Comparison of ENCODE assay signal across 2 cellular contexts in the genomic region with DNA sequence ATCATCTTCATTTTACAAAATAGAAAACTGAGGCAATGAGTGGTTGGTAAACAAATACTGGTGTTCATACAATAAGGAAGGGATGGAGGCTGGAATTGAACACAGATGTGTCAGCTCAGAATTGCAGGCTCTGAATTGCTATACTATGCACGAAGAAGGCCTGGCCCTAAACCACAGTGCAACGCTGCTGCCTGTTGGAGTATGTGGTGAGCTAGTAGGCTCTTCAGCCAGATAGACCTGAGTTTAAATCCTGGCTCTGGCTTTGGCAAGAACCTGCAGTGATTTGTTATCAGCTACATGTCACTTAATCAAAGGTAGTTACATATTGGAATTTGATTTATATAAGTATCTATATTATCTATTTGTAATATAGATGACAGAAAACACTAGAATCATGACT.
TF ChIP-seq lines count a peak whose summit lies in the region.

No MANE protein-coding gene starts in this region.

TF ChIP-seq in H1, 55 proteins besides CTCF, POLR2A, EP300 and RAD21:
- TF ChIP-seq, protein P1, sequence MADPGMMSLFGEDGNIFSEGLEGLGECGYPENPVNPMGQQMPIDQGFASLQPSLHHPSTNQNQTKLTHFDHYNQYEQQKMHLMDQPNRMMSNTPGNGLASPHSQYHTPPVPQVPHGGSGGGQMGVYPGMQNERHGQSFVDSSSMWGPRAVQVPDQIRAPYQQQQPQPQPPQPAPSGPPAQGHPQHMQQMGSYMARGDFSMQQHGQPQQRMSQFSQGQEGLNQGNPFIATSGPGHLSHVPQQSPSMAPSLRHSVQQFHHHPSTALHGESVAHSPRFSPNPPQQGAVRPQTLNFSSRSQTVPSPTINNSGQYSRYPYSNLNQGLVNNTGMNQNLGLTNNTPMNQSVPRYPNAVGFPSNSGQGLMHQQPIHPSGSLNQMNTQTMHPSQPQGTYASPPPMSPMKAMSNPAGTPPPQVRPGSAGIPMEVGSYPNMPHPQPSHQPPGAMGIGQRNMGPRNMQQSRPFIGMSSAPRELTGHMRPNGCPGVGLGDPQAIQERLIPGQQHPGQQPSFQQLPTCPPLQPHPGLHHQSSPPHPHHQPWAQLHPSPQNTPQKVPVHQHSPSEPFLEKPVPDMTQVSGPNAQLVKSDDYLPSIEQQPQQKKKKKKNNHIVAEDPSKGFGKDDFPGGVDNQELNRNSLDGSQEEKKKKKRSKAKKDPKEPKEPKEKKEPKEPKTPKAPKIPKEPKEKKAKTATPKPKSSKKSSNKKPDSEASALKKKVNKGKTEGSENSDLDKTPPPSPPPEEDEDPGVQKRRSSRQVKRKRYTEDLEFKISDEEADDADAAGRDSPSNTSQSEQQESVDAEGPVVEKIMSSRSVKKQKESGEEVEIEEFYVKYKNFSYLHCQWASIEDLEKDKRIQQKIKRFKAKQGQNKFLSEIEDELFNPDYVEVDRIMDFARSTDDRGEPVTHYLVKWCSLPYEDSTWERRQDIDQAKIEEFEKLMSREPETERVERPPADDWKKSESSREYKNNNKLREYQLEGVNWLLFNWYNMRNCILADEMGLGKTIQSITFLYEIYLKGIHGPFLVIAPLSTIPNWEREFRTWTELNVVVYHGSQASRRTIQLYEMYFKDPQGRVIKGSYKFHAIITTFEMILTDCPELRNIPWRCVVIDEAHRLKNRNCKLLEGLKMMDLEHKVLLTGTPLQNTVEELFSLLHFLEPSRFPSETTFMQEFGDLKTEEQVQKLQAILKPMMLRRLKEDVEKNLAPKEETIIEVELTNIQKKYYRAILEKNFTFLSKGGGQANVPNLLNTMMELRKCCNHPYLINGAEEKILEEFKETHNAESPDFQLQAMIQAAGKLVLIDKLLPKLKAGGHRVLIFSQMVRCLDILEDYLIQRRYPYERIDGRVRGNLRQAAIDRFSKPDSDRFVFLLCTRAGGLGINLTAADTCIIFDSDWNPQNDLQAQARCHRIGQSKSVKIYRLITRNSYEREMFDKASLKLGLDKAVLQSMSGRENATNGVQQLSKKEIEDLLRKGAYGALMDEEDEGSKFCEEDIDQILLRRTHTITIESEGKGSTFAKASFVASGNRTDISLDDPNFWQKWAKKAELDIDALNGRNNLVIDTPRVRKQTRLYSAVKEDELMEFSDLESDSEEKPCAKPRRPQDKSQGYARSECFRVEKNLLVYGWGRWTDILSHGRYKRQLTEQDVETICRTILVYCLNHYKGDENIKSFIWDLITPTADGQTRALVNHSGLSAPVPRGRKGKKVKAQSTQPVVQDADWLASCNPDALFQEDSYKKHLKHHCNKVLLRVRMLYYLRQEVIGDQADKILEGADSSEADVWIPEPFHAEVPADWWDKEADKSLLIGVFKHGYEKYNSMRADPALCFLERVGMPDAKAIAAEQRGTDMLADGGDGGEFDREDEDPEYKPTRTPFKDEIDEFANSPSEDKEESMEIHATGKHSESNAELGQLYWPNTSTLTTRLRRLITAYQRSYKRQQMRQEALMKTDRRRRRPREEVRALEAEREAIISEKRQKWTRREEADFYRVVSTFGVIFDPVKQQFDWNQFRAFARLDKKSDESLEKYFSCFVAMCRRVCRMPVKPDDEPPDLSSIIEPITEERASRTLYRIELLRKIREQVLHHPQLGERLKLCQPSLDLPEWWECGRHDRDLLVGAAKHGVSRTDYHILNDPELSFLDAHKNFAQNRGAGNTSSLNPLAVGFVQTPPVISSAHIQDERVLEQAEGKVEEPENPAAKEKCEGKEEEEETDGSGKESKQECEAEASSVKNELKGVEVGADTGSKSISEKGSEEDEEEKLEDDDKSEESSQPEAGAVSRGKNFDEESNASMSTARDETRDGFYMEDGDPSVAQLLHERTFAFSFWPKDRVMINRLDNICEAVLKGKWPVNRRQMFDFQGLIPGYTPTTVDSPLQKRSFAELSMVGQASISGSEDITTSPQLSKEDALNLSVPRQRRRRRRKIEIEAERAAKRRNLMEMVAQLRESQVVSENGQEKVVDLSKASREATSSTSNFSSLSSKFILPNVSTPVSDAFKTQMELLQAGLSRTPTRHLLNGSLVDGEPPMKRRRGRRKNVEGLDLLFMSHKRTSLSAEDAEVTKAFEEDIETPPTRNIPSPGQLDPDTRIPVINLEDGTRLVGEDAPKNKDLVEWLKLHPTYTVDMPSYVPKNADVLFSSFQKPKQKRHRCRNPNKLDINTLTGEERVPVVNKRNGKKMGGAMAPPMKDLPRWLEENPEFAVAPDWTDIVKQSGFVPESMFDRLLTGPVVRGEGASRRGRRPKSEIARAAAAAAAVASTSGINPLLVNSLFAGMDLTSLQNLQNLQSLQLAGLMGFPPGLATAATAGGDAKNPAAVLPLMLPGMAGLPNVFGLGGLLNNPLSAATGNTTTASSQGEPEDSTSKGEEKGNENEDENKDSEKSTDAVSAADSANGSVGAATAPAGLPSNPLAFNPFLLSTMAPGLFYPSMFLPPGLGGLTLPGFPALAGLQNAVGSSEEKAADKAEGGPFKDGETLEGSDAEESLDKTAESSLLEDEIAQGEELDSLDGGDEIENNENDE (IDR thresholded peaks at IDR 0.05; ENCODE audit: insufficient replicate concordance, low read length): no peak
- TF ChIP-seq SIN3A (conservative IDR thresholded peaks at IDR 0.05 in 1 of 2, IDR thresholded peaks at IDR 0.05 in 1 of 2; ENCODE audit: low read depth in 1 of 2, low read length in 2 of 2) (no peak), BRCA1 (IDR thresholded peaks at IDR 0.05; ENCODE audit: low read depth, low read length) (no peak), KDM4A (IDR thresholded peaks at IDR 0.05; ENCODE audit: low read depth, low read length, severe bottlenecking) (no peak), EGR1 (IDR thresholded peaks at IDR 0.05; ENCODE audit: borderline replicate concordance, low read depth, low read length) (no peak), HDAC2 (IDR thresholded peaks at IDR 0.05; ENCODE audit: borderline replicate concordance in 1 of 2, low read depth in 2 of 2, low read length in 2 of 2) (no peak), ASH2L (IDR thresholded peaks at IDR 0.05; ENCODE audit: low read length) (no peak), TEAD4 (IDR thresholded peaks at IDR 0.05; ENCODE audit: low read depth, low read length) (no peak), CHD1 (IDR thresholded peaks at IDR 0.05; ENCODE audit: low read depth, low read length) (no peak), SUZ12 (IDR thresholded peaks at IDR 0.05; ENCODE audit: low read length) (no peak), CBX8 (IDR thresholded peaks at IDR 0.05; ENCODE audit: borderline replicate concordance, low read depth, low read length) (no peak), NRF1 (IDR thresholded peaks at IDR 0.05; ENCODE audit: low read depth, low read length) (no peak), RFX5 (IDR thresholded peaks at IDR 0.05; ENCODE audit: borderline replicate concordance, low read depth, low read length) (no peak), CEBPB (IDR thresholded peaks at IDR 0.05; ENCODE audit: low read depth, low read length) (no peak), BCL11A (IDR thresholded peaks at IDR 0.05; ENCODE audit: low read depth in 2 of 2, low read length in 2 of 2) (no peak), RXRA (IDR thresholded peaks at IDR 0.05; ENCODE audit: insufficient read depth, low read depth, low read length) (no peak)

TF ChIP-seq in GM12891, 5 proteins besides CTCF, POLR2A, EP300 and RAD21:
- TF ChIP-seq POU2F2 (IDR thresholded peaks at IDR 0.05; ENCODE audit: low read depth, low read length): no peak
- TF ChIP-seq SPI1 (IDR thresholded peaks at IDR 0.05; ENCODE audit: low read depth, low read length): no peak
TF ChIP-seq in GM12891: peak in this region for 0.
